In the genomic region with DNA sequence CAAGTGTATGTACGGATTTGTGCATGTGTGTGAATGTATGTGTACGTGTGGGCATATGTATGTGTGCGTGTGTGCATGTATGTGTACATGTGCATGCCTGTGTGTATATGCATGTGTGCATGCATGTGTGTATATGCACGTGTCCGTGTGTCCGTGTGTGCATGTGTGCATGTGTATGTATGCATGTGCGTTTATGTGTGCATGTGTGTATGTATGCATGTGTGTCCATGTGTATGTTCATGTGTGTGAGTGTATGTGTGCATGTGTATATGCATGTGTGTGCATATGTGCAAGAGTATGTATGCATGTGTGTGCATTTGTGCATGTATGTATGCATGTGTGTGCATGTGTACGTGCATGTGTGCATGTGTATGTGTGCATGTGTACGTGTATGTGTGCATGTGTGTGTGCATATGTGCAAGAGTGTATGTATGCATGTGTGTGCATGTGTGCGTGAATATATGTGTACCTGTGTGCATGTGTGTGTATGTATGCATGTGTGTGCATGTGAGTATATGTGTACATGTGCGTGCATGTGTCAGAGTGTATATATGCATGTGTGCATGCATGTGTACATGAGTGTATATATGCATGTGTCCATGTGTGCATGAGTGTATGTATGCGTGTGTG, we compare ENCODE assay signal across 20 cellular contexts. TPM values are rescaled to one million over a fixed set of nuclear protein-coding genes. Genes with fewer than 3 reads are reported as not detected.
A peak's percentile ranks its signal among the peaks of the same experiment; 100 is the strongest.
DNase-seq lines count a peak whose midpoint lies in the region; ATAC-seq, FAIRE-seq and TF ChIP-seq lines count a peak whose summit lies in the region.
"Had no signal": no experiment of that assay in that cellular context is flagged by ENCODE, and none has a peak within 500 bp of the region (broad histone marks: within the 10 kb centered on the region; RNA-seq: fewer than 3 reads in every experiment).

No MANE protein-coding gene starts in this region.

- H2BK5ac ChIP-seq in neuronal stem cell (ENCODE audit: low read length), result no peak overlapping the region

- H3K9me1 ChIP-seq in keratinocyte (ENCODE audit: control insufficient read depth, extremely low read depth, insufficient read depth, low read length), result no peaks in the 10 kb centered on the region

- H3K9me3 Mint-ChIP-seq in astrocyte (ENCODE audit: unreplicated experiment), result no peaks in the 10 kb centered on the region
- H3K9me3 Mint-ChIP-seq: CD8-positive, alpha-beta T cell had no signal

- H3K27me3 ChIP-seq in cardiac muscle cell, result no peaks in the 10 kb centered on the region
- H3K27me3 ChIP-seq in right cardiac atrium (ENCODE audit: control insufficient read depth, insufficient read depth), result no peaks in the 10 kb centered on the region
- peaks cover 20% of the 10 kb centered on the region for H3K27me3 ChIP-seq in astrocyte (ENCODE audit: insufficient read depth, low read length)
- peaks cover 8% of the 10 kb centered on the region for H3K27me3 ChIP-seq in keratinocyte (ENCODE audit: control insufficient read depth, extremely low read depth, insufficient read depth, low read length)
- H3K27me3 ChIP-seq in neuronal stem cell (ENCODE audit: control insufficient read depth in 3 of 3, insufficient read depth in 3 of 3, low read depth in 1 of 3, low read length in 3 of 3), result peaks cover 0 to 37% (median 7%) of the 10 kb centered on the region in 3 experiments
- H3K27me3 ChIP-seq: BLaER1 treated with 17β-estradiol and CSF1 and Interleukin-3, amounts not matched to agents 10 nM and 100 nM had no signal

- H4K20me1 ChIP-seq in astrocyte (ENCODE audit: insufficient read depth, low read length) (no peaks in the 10 kb centered on the region), keratinocyte (ENCODE audit: control insufficient read depth, extremely low read depth, insufficient read depth, low read length) (no peaks in the 10 kb centered on the region)
- H4K20me1 ChIP-seq: BLaER1 treated with 17β-estradiol and CSF1 and Interleukin-3, amounts not matched to agents 10 nM and 100 nM had no signal

- FAIRE-seq in astrocyte (lab: Jason Lieb, UNC), result peak; percentile 5
- FAIRE-seq in keratinocyte (lab: Jason Lieb, UNC), result peak; percentile 17
- FAIRE-seq: GM18507 had no signal

- WGBS in right cardiac atrium, result 98% methylated on average over 12 of the region's 12 CpGs
- no CpG with 5 or more reads among the region's 12 CpGs for WGBS in neuronal stem cell (ENCODE audit: extremely low coverage in 2 of 2, insufficient read length in 2 of 2, insufficient replicate concordance in 1 of 2), 2 donors

- no peak for DNase-seq in cardiac muscle cell (ENCODE audit: low read depth in 1 of 2, low spot score in 1 of 2)
- no peak for DNase-seq in right cardiac atrium
- DNase-seq in astrocyte (ENCODE audit: low read depth), result no peak
- DNase-seq in keratinocyte (ENCODE audit: low read depth, low spot score), result no peak
- no peak for DNase-seq in neuronal stem cell (ENCODE audit: low spot score)
- DNase-seq in NCI-H1092 (lab: John Stamatoyannopoulos, UW), result no peak
- DNase-seq: Calu3; CD8-positive, alpha-beta T cell; DMS79 treated with DMSO at 0.1 percent for 48 hours; GF-D8; GOT3; H7 had no signal

- H3K27me3 Mint-ChIP-seq in astrocyte (ENCODE audit: low read depth, unreplicated experiment), result peaks cover 51% of the 10 kb centered on the region

- no peak overlapping the region for H3K4me3 Mint-ChIP-seq in astrocyte (ENCODE audit: unreplicated experiment)
- H3K4me3 Mint-ChIP-seq: CD8-positive, alpha-beta T cell had no signal

- H3K79me1 ChIP-seq in neuronal stem cell (ENCODE audit: low read depth, low read length), result no peaks in the 10 kb centered on the region

- ATAC-seq in right cardiac atrium (no peak), GM21786 (IDR thresholded peaks at IDR 0.05; ENCODE audit: unreplicated experiment) (no peak), HG03342 (IDR thresholded peaks at IDR 0.05; ENCODE audit: unreplicated experiment) (no peak)
- ATAC-seq: CD8-positive, alpha-beta T cell; HCT116 had no signal

- H3K79me2 ChIP-seq in astrocyte (ENCODE audit: insufficient read depth, low read length), result no peaks in the 10 kb centered on the region
- H3K79me2 ChIP-seq in keratinocyte (ENCODE audit: control insufficient read depth, insufficient read depth, low read length), result no peaks in the 10 kb centered on the region

- no peak overlapping the region for H4K91ac ChIP-seq in neuronal stem cell (ENCODE audit: low read depth, low read length, poor library complexity)

- H2BK120ac ChIP-seq in neuronal stem cell (ENCODE audit: low read depth, low read length), result no peak overlapping the region

- peak overlapping the region; percentile 10 for H2BK12ac ChIP-seq in neuronal stem cell (ENCODE audit: low read length)

- H3K36me3 ChIP-seq in cardiac muscle cell (no peaks in the 10 kb centered on the region), astrocyte (ENCODE audit: insufficient read depth, low read length) (no peaks in the 10 kb centered on the region), keratinocyte (ENCODE audit: control insufficient read depth in 2 of 2, extremely low read depth in 1 of 2, insufficient read depth in 2 of 2, low read length in 2 of 2) (no peaks in the 10 kb centered on the region), neuronal stem cell (replicated peaks in 1 of 2; ENCODE audit: control insufficient read depth in 2 of 2, insufficient read depth in 2 of 2, low read length in 2 of 2) (peaks cover 0 to 9% of the 10 kb centered on the region in 2 donors)
- H3K36me3 ChIP-seq: BLaER1 treated with 17β-estradiol and CSF1 and Interleukin-3, amounts not matched to agents 10 nM and 100 nM had no signal

- H3K4me3 ChIP-seq in cardiac muscle cell (no peak overlapping the region), right cardiac atrium (ENCODE audit: low read length) (no peak overlapping the region), astrocyte (ENCODE audit: insufficient read depth, low read depth, low read length) (no peak overlapping the region), keratinocyte (ENCODE audit: control insufficient read depth in 2 of 3, extremely low read depth in 1 of 3, insufficient read depth in 2 of 3, low read depth in 1 of 3, low read length in 3 of 3) (no peak overlapping the region), neuronal stem cell (ENCODE audit: low read length in 2 of 2) (peak overlapping the region in 1 of 2 donors; percentile 63)
- H3K4me3 ChIP-seq: BLaER1 treated with 17β-estradiol and CSF1 and Interleukin-3, amounts not matched to agents 10 nM and 100 nM had no signal

- intact Hi-C loops in right cardiac atrium (cut with DNase I), result no loop called here

- H3K27ac Mint-ChIP-seq in astrocyte (ENCODE audit: unreplicated experiment), result no peak overlapping the region
- H3K27ac Mint-ChIP-seq: CD8-positive, alpha-beta T cell had no signal

- H2AFZ ChIP-seq in astrocyte (ENCODE audit: low read depth, low read length) (no peak overlapping the region), keratinocyte (ENCODE audit: control insufficient read depth, low read length) (no peak overlapping the region), neuronal stem cell (ENCODE audit: low read length) (no peak overlapping the region)

- no peaks in the 10 kb centered on the region for H3K36me3 Mint-ChIP-seq in astrocyte (ENCODE audit: low read depth, unreplicated experiment)
- H3K36me3 Mint-ChIP-seq: CD8-positive, alpha-beta T cell had no signal

- H3K9ac ChIP-seq in astrocyte (ENCODE audit: low read length) (no peak overlapping the region), keratinocyte (ENCODE audit: control insufficient read depth, extremely low read depth, insufficient read depth, low read length) (no peak overlapping the region), neuronal stem cell (ENCODE audit: low read depth, low read length, poor library complexity) (peak overlapping the region; percentile 35)
- H3K9ac ChIP-seq: BLaER1 treated with 17β-estradiol and CSF1 and Interleukin-3, amounts not matched to agents 10 nM and 100 nM had no signal

- H3K4me2 ChIP-seq in astrocyte (ENCODE audit: low read length) (no peak overlapping the region), keratinocyte (ENCODE audit: control insufficient read depth, extremely low read depth, insufficient read depth, low read depth, low read length) (no peak overlapping the region), neuronal stem cell (ENCODE audit: insufficient read depth, low read length, poor library complexity, severe bottlenecking) (no peak overlapping the region)
- H3K4me2 ChIP-seq: BLaER1 treated with 17β-estradiol and CSF1 and Interleukin-3, amounts not matched to agents 10 nM and 100 nM had no signal

- H3K18ac ChIP-seq in neuronal stem cell (ENCODE audit: low read length), result no peak overlapping the region

- H3K4me1 ChIP-seq in cardiac muscle cell (ENCODE audit: low read depth) (peaks cover 40% of the 10 kb centered on the region), right cardiac atrium (ENCODE audit: control insufficient read depth, insufficient read depth, low read length) (no peaks in the 10 kb centered on the region), astrocyte (ENCODE audit: insufficient read depth, low read length) (no peaks in the 10 kb centered on the region), keratinocyte (ENCODE audit: control insufficient read depth, extremely low read depth, insufficient read depth, low read length) (no peaks in the 10 kb centered on the region), neuronal stem cell (ENCODE audit: control insufficient read depth in 2 of 2, insufficient read depth in 1 of 2, low read depth in 1 of 2, low read length in 2 of 2) (no peaks in the 10 kb centered on the region)

- TF ChIP-seq CTCF in cardiac muscle cell (IDR thresholded peaks at IDR 0.05; ENCODE audit: low read depth, low read length), result no peak
- TF ChIP-seq CTCF in astrocyte (IDR thresholded peaks at IDR 0.05; ENCODE audit: insufficient read depth, low read depth, low read length), result no peak
- no peak for TF ChIP-seq CTCF in keratinocyte (optimal IDR thresholded peaks at IDR 0.05 in 1 of 3, IDR thresholded peaks at IDR 0.05 in 1 of 3, conservative IDR thresholded peaks at IDR 0.05 in 1 of 3; ENCODE audit: extremely low read depth in 1 of 3, insufficient read depth in 2 of 3, low read length in 3 of 3)

- dilution Hi-C loops in keratinocyte (cut with MboI; ENCODE audit: extremely low pct_ligation_motif_present, low sequenced_read_pairs), result no loop called here

- H2AK5ac ChIP-seq in neuronal stem cell (ENCODE audit: low read depth, low read length), result no peak overlapping the region

- H3K27ac ChIP-seq in cardiac muscle cell (peak overlapping the region; percentile 62), right cardiac atrium (ENCODE audit: low read length) (no peak overlapping the region), astrocyte (ENCODE audit: low read depth, low read length) (no peak overlapping the region), keratinocyte (ENCODE audit: control insufficient read depth, insufficient read depth, low read length) (no peak overlapping the region), neuronal stem cell (replicated peaks; ENCODE audit: low read length) (no peak overlapping the region)
- H3K27ac ChIP-seq: 22Rv1; BLaER1 treated with 17β-estradiol and CSF1 and Interleukin-3, amounts not matched to agents 10 nM and 100 nM had no signal

- peak overlapping the region; percentile 20 for H3K23ac ChIP-seq in neuronal stem cell (ENCODE audit: low read depth, low read length, poor library complexity)

- no peaks in the 10 kb centered on the region for H3K4me1 Mint-ChIP-seq in astrocyte (ENCODE audit: low read depth, unreplicated experiment)

- H2BK15ac ChIP-seq in neuronal stem cell (ENCODE audit: low read length), result no peak overlapping the region

- no peak overlapping the region for H3K14ac ChIP-seq in neuronal stem cell (ENCODE audit: low read length)

- no peaks in the 10 kb centered on the region for H3K9me3 ChIP-seq in cardiac muscle cell (ENCODE audit: low read depth)
- no peaks in the 10 kb centered on the region for H3K9me3 ChIP-seq in right cardiac atrium (ENCODE audit: control insufficient read depth, low read length)
- peaks cover 18% of the 10 kb centered on the region for H3K9me3 ChIP-seq in astrocyte (ENCODE audit: insufficient read depth, low read depth, low read length)
- H3K9me3 ChIP-seq in keratinocyte (ENCODE audit: control insufficient read depth, low read depth, low read length), result peaks cover 22% of the 10 kb centered on the region
- peaks cover 3 to 19% of the 10 kb centered on the region in 2 donors for H3K9me3 ChIP-seq in neuronal stem cell (replicated peaks in 1 of 2; ENCODE audit: control insufficient read depth in 2 of 2, insufficient read depth in 1 of 2, low read depth in 1 of 2, low read length in 2 of 2)

- no peak overlapping the region for H3K4ac ChIP-seq in neuronal stem cell (ENCODE audit: low read length)

- peak overlapping the region; percentile 53 for H4K8ac ChIP-seq in neuronal stem cell (ENCODE audit: low read depth, low read length)

RNA-seq across cellular contexts. Expression of gene EPHA8, which starts 15.6 kb away (rescaled TPM):
- total RNA-seq in cardiac muscle cell, result 5.1 and 10.9 TPM in 2 replicates
- polyA plus RNA-seq in cardiac muscle cell, result 4.7 and 13.2 TPM in 2 replicates
- total RNA-seq in right cardiac atrium, result not detected
- not detected for polyA plus RNA-seq in right cardiac atrium
- total RNA-seq in astrocyte, result 0.17 and 0.23 TPM in 2 replicates
- 0.25 to 8.2 TPM (median 1.0 TPM) in 3 replicates for polyA plus RNA-seq in keratinocyte
- polyA plus RNA-seq in keratinocyte (2011; ENCODE audit: low read depth), result 0.44 TPM
- polyA plus RNA-seq in keratinocyte (2011; cell fraction: cytosol; rRNA removed), result 1.3 and 4.9 TPM in 2 replicates
- 2.2 and 5.1 TPM in 2 replicates for polyA plus RNA-seq in keratinocyte (2011; cell fraction: nucleus; rRNA removed)
- 0.21 and 2.3 TPM in 2 replicates for polyA plus RNA-seq in keratinocyte (2012; ENCODE audit: low replicate concordance)
- 0.16 to 3.9 TPM (median 0.54 TPM) in 3 replicates for polyA minus RNA-seq in keratinocyte
- polyA minus RNA-seq in keratinocyte (2011; cell fraction: cytosol; rRNA and poly(A)+ RNA removed), result 10.6 TPM
- polyA minus RNA-seq in keratinocyte (2011; cell fraction: nucleus; rRNA and poly(A)+ RNA removed), result 2.2 and 3.6 TPM in 2 replicates
- 0.03 TPM for polyA plus RNA-seq in neuronal stem cell (2013, experiment 1 of 2)
- 0.04 TPM for polyA plus RNA-seq in neuronal stem cell (2013, experiment 2 of 2)
- total RNA-seq: A673; Calu3; CD8-positive, alpha-beta T cell had no signal
- polyA plus RNA-seq: AG04450 had no signal

RNA-seq across cellular contexts. Expression of gene C1QA, which starts 57.6 kb away (rescaled TPM):
- total RNA-seq in cardiac muscle cell (not detected in 2 replicates), right cardiac atrium (100 to 1,000 TPM in 3 of 4 donors, 10 to 100 TPM in 1; 80.5 to 156 (median 127) TPM), astrocyte (not detected in 2 replicates)
- polyA plus RNA-seq in cardiac muscle cell (not detected in 2 replicates), right cardiac atrium (51.4 TPM), keratinocyte (not detected in 3 replicates)
- polyA plus RNA-seq in keratinocyte (2011; ENCODE audit: low read depth), result not detected
- polyA plus RNA-seq in keratinocyte (2011; cell fraction: cytosol; rRNA removed), result not detected in 2 replicates
- polyA plus RNA-seq in keratinocyte (2011; cell fraction: nucleus; rRNA removed), result not detected in 2 replicates
- not detected in 2 replicates for polyA plus RNA-seq in keratinocyte (2012; ENCODE audit: low replicate concordance)
- not detected in 3 replicates for polyA minus RNA-seq in keratinocyte
- polyA minus RNA-seq in keratinocyte (2011; cell fraction: cytosol; rRNA and poly(A)+ RNA removed), result not detected
- polyA minus RNA-seq in keratinocyte (2011; cell fraction: nucleus; rRNA and poly(A)+ RNA removed), result not detected in 2 replicates
- polyA plus RNA-seq in neuronal stem cell (2013, experiment 1 of 2), result not detected
- not detected for polyA plus RNA-seq in neuronal stem cell (2013, experiment 2 of 2)
- total RNA-seq: A673; Calu3; CD8-positive, alpha-beta T cell; H7 had no signal
- polyA plus RNA-seq: AG04450 had no signal

Comparison
In these comparisons a context has a peak if more than half of its experiments do, and no peak if none do; other contexts are left out.
1. RNA of gene C1QA, which starts 57.6 kb away (total RNA-seq): 80.5 to 156 TPM in right cardiac atrium; not detected in astrocyte and not detected in cardiac muscle cell; every median in the first group is over 10 times any median in the second.